In the genomic region with DNA sequence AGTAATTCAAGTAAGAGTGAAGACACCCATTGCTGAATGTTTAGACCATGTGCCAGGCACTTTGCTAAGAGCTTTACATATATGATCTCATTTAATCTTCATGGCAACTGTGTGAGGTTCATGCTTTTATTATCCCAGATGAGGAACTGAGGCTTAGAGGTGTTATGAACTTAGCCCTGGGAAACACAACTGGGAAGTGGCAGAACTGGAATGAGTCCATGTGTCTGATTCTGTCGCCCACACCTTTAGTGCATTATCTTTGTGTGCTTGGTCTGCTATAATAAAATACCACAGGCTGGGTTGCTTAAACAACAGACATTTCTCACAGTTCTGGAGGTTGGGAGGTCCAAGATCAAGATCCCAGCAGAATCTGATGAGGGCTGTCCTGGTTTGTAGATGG, we compare ENCODE assay signal across 1 cellular context.
TF ChIP-seq lines count a peak whose summit lies in the region.

No MANE protein-coding gene starts in this region.

TF ChIP-seq in GM12878, 131 proteins besides CTCF, POLR2A, EP300 and RAD21:
- TF ChIP-seq CBFB (IDR thresholded peaks at IDR 0.05; ENCODE audit: low read depth) (no peak), HCFC1 (IDR thresholded peaks at IDR 0.05; ENCODE audit: low read length) (no peak), NFYA (IDR thresholded peaks at IDR 0.05; ENCODE audit: borderline replicate concordance, low read depth, low read length) (no peak), NBN (IDR thresholded peaks at IDR 0.05) (no peak), IRF4 (IDR thresholded peaks at IDR 0.05; ENCODE audit: low read depth, low read length) (no peak), FOS (IDR thresholded peaks at IDR 0.05; ENCODE audit: borderline replicate concordance, extremely low read depth, insufficient read length) (no peak), HDAC6 (IDR thresholded peaks at IDR 0.05; ENCODE audit: unreplicated experiment) (no peak)
- TF ChIP-seq, protein P1, sequence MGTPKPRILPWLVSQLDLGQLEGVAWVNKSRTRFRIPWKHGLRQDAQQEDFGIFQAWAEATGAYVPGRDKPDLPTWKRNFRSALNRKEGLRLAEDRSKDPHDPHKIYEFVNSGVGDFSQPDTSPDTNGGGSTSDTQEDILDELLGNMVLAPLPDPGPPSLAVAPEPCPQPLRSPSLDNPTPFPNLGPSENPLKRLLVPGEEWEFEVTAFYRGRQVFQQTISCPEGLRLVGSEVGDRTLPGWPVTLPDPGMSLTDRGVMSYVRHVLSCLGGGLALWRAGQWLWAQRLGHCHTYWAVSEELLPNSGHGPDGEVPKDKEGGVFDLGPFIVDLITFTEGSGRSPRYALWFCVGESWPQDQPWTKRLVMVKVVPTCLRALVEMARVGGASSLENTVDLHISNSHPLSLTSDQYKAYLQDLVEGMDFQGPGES (IDR thresholded peaks at IDR 0.05) = no peak
